ENCODE assay signal across 9 cellular contexts in the genomic region with DNA sequence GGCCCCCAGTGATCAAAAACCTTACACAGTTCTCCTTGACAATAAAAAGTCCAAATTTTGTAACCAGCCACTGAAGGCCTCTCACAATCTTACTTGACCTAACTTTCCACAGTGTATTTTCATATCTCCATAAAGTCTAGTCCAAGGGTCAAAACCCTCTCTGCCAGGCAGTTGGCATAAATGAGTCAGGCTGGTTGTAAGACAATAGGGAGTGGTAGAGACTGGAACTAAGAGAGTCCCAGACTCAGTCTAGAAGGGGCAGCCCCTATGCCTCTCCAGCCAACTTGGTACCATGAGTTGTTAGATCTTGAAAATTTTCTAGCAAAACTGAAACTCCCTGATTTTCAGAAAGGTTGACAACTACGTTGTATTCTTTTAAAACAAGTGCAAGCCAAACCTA.
"Had no signal": no experiment of that assay in that cellular context is flagged by ENCODE, and none has a peak within 500 bp of the region (broad histone marks: within the 10 kb centered on the region; RNA-seq: fewer than 3 reads in every experiment).

No MANE protein-coding gene starts in this region.

- DNase-seq: heart left ventricle; naive thymus-derived CD4-positive, alpha-beta T cell; right lobe of liver; SJCRH30; thyroid gland had no signal

- H3K9me3 ChIP-seq: ascending aorta, heart left ventricle, prostate gland, right lobe of liver, SJCRH30, spleen, thyroid gland had no signal

- ATAC-seq: naive thymus-derived CD4-positive, alpha-beta T cell had no signal

- H3K27ac ChIP-seq: ascending aorta, heart left ventricle, prostate gland, right lobe of liver, RWPE1, SJCRH30, thyroid gland had no signal

- H3K36me3 ChIP-seq: ascending aorta, prostate gland, SJCRH30, thyroid gland had no signal

- H3K27me3 ChIP-seq: ascending aorta, heart left ventricle, right lobe of liver, spleen, thyroid gland had no signal

- H3K4me3 ChIP-seq: ascending aorta, heart left ventricle, prostate gland, right lobe of liver, SJCRH30, spleen, thyroid gland had no signal

- H3K27me3 Mint-ChIP-seq: naive thymus-derived CD4-positive, alpha-beta T cell had no signal

- H3K4me1 ChIP-seq: ascending aorta, heart left ventricle, prostate gland, right lobe of liver, SJCRH30, thyroid gland had no signal

- H3K9me3 Mint-ChIP-seq: naive thymus-derived CD4-positive, alpha-beta T cell had no signal

- H3K4me3 Mint-ChIP-seq: naive thymus-derived CD4-positive, alpha-beta T cell had no signal
